1 cellular context compared by ENCODE assay signal in the genomic region with DNA sequence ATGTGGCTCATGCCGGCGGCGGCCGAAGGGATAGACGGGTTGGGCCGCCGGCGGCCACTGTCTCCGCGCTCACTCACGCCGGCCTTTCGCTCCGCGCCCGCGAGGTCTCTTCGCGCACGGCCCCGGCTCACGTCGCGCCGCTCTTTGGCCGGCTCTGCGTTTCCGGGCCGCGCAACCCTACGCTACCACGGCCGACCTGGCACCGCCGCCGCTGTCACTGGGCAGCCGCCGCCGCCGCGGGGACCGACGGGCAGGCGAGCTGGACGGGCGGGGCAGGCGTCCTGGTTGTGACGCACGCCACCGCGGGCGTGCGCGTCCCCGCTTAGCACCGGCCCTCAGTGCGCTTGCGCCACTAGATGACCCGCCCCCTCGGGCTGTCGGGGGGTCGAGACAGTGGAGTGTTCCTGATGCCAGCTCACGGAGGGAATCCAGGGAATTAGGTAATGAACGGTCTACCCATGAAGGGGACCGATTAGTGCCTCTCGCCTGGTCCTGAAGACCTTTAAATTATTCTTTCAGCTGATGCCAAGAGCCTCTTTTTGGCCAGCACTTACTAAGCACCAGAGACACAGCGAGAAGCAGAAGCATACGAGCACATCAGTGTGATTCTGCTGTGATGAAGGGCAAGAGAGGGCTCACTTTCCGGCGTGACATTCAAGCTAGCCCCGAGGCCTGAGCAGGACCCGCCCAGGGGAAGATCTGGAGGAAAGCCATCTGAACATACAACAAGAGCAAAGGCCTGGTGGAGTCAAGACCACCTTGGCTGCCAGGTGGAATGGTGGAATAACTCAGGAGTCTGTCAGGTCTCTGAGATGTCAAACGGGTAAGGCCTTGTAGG.
TF ChIP-seq lines count a peak whose summit lies in the region.

Gene PRKAR2A (minus strand): TSS at position 289 of the 838 bp plus-strand sequence. CDS start 278 bp downstream, at position 11.

TF ChIP-seq in K562, 482 proteins besides CTCF, POLR2A, EP300 and RAD21 (continued from another document):
- TF ChIP-seq ETS1 (conservative IDR thresholded peaks at IDR 0.05; ENCODE audit: control insufficient read depth, low read depth, low read length) (no peak), MLLT1 (IDR thresholded peaks at IDR 0.05) (no peak), ZBTB8A (IDR thresholded peaks at IDR 0.05; ENCODE audit: partially characterized antibody) (no peak), NRF1 (conservative IDR thresholded peaks at IDR 0.05 in 1 of 2, IDR thresholded peaks at IDR 0.05 in 1 of 2) (peak; percentile 94 to 95), CHD4 (IDR thresholded peaks at IDR 0.05; ENCODE audit: insufficient read depth, insufficient replicate concordance, low read depth, low read length, poor library complexity, severe bottlenecking) (no peak), PPARD (CRISPR knock-in tag; IDR thresholded peaks at IDR 0.05) (no peak), HMBOX1 (IDR thresholded peaks at IDR 0.05) (no peak), NR2C2 (CRISPR knock-in tag; IDR thresholded peaks at IDR 0.05) (peak; percentile 35; the same call in 1 of the 2 replicates), NR2C2 (tag; IDR thresholded peaks at IDR 0.05) (no peak; the same call in 1 of the 2 replicates), SMAD4 (CRISPR knock-in tag; conservative IDR thresholded peaks at IDR 0.05) (peak; percentile 75; the same call in 1 of the 2 replicates), ZNF407 (IDR thresholded peaks at IDR 0.05; ENCODE audit: low read depth) (no peak), SP2 (IDR thresholded peaks at IDR 0.05; ENCODE audit: extremely low read depth, low read depth, low read length, poor library complexity, severe bottlenecking) (no peak), MTA3 (IDR thresholded peaks at IDR 0.05; ENCODE audit: borderline replicate concordance) (peak; percentile 56), PHB2 (IDR thresholded peaks at IDR 0.05; ENCODE audit: low read depth) (no peak), IRF9 (tag; IDR thresholded peaks at IDR 0.05) (no peak), SNIP1 (IDR thresholded peaks at IDR 0.05; ENCODE audit: low read depth) (no peak), EGR1 (conservative IDR thresholded peaks at IDR 0.05) (peak; percentile 18; the same call in 1 of the 2 replicates), ZFX (CRISPR knock-in tag; IDR thresholded peaks at IDR 0.05) (peak; percentile 81), ZNF584 (CRISPR knock-in tag; IDR thresholded peaks at IDR 0.05; ENCODE audit: low read depth) (no peak), NFXL1 (CRISPR knock-in tag; IDR thresholded peaks at IDR 0.05) (no peak), FOXK2 (conservative IDR thresholded peaks at IDR 0.05 in 1 of 2, IDR thresholded peaks at IDR 0.05 in 1 of 2; ENCODE audit: low read depth in 2 of 2) (no peak)
- TF ChIP-seq, protein P1, sequence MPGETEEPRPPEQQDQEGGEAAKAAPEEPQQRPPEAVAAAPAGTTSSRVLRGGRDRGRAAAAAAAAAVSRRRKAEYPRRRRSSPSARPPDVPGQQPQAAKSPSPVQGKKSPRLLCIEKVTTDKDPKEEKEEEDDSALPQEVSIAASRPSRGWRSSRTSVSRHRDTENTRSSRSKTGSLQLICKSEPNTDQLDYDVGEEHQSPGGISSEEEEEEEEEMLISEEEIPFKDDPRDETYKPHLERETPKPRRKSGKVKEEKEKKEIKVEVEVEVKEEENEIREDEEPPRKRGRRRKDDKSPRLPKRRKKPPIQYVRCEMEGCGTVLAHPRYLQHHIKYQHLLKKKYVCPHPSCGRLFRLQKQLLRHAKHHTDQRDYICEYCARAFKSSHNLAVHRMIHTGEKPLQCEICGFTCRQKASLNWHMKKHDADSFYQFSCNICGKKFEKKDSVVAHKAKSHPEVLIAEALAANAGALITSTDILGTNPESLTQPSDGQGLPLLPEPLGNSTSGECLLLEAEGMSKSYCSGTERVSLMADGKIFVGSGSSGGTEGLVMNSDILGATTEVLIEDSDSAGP (CRISPR knock-in tag; IDR thresholded peaks at IDR 0.05), result no peak
